In the genomic region with DNA sequence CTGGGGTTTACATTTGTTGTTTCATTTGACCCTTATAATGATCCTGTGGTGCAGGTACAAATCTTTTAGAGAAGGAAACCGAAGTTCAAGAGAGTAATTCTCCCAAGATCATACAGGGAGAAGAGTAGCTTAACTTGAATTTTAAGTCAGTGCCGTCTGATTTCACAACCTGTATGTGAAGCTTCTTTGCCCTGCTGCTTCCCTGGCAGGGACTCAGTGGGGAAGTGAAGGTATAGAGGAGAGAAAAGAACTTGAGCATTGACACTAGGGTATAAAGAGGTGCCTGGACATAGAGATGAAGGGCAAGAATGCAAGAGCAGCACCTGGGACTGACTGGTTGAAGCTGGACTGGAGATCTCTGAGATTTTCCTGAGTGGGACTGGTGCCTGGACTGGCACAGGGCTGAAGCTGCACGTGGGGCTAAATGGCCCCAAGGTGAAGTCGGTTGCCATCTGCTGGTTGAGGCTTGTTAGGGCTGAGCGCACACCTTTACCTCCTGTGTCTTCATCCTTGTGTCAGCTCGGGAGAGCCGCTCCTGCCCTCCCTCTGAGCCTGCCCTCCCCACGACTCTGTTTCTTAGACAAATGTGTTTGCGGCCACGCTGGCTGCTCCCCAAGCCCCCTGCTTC, we compare ENCODE assay signal across 1 cellular context.
TF ChIP-seq lines count a peak whose summit lies in the region.

No MANE protein-coding gene starts in this region.

TF ChIP-seq in HepG2, 621 proteins besides CTCF, POLR2A, EP300 and RAD21 (continued from another document and continues in another):
- TF ChIP-seq, protein P1, sequence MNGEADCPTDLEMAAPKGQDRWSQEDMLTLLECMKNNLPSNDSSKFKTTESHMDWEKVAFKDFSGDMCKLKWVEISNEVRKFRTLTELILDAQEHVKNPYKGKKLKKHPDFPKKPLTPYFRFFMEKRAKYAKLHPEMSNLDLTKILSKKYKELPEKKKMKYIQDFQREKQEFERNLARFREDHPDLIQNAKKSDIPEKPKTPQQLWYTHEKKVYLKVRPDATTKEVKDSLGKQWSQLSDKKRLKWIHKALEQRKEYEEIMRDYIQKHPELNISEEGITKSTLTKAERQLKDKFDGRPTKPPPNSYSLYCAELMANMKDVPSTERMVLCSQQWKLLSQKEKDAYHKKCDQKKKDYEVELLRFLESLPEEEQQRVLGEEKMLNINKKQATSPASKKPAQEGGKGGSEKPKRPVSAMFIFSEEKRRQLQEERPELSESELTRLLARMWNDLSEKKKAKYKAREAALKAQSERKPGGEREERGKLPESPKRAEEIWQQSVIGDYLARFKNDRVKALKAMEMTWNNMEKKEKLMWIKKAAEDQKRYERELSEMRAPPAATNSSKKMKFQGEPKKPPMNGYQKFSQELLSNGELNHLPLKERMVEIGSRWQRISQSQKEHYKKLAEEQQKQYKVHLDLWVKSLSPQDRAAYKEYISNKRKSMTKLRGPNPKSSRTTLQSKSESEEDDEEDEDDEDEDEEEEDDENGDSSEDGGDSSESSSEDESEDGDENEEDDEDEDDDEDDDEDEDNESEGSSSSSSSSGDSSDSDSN (CRISPR knock-in tag; IDR thresholded peaks at IDR 0.05), result no peak
- TF ChIP-seq ZNF468 (CRISPR knock-in tag; IDR thresholded peaks at IDR 0.05) (no peak), ZNF333 (CRISPR knock-in tag; IDR thresholded peaks at IDR 0.05; ENCODE audit: borderline replicate concordance) (no peak), GABPB1 (CRISPR knock-in tag; IDR thresholded peaks at IDR 0.05) (peak; percentile 22; the same call in 1 of the 2 replicates), ZNF451 (CRISPR knock-in tag; IDR thresholded peaks at IDR 0.05) (no peak), ZNF138 (CRISPR knock-in tag; IDR thresholded peaks at IDR 0.05; ENCODE audit: low read depth) (no peak), ZNF33A (CRISPR knock-in tag; IDR thresholded peaks at IDR 0.05; ENCODE audit: borderline replicate concordance) (no peak), ZMYM4 (CRISPR knock-in tag; IDR thresholded peaks at IDR 0.05) (no peak), MAZ (IDR thresholded peaks at IDR 0.05; ENCODE audit: borderline replicate concordance, low read depth, low read length) (no peak), MAZ (CRISPR knock-in tag; IDR thresholded peaks at IDR 0.05; ENCODE audit: low read depth) (no peak), ZNF562 (CRISPR knock-in tag; IDR thresholded peaks at IDR 0.05; ENCODE audit: borderline replicate concordance) (no peak), SOX6 (IDR thresholded peaks at IDR 0.05) (no peak), SOX6 (CRISPR knock-in tag; IDR thresholded peaks at IDR 0.05) (no peak; the same call in 1 of the 2 replicates), ZNF3 (CRISPR knock-in tag; IDR thresholded peaks at IDR 0.05) (no peak), ZNF337 (CRISPR knock-in tag; IDR thresholded peaks at IDR 0.05; ENCODE audit: borderline replicate concordance, low read depth) (no peak), ZNF850 (CRISPR knock-in tag; conservative IDR thresholded peaks at IDR 0.05) (no peak), ZBTB3 (CRISPR knock-in tag; IDR thresholded peaks at IDR 0.05; ENCODE audit: borderline replicate concordance, low read depth) (no peak), NRL (CRISPR knock-in tag; IDR thresholded peaks at IDR 0.05; ENCODE audit: borderline replicate concordance) (peak; percentile 45; the same call in 1 of the 2 replicates), MEIS1 (CRISPR knock-in tag; IDR thresholded peaks at IDR 0.05; ENCODE audit: borderline replicate concordance) (0 out of 2 replicates have a peak, but pooled peaks have one; percentile 36), ZNF264 (CRISPR knock-in tag; IDR thresholded peaks at IDR 0.05) (no peak), NFIB (CRISPR knock-in tag; IDR thresholded peaks at IDR 0.05; ENCODE audit: borderline replicate concordance) (no peak), PHB2 (IDR thresholded peaks at IDR 0.05; ENCODE audit: partially characterized antibody) (no peak), HMG20A (CRISPR knock-in tag; IDR thresholded peaks at IDR 0.05; ENCODE audit: borderline replicate concordance) (no peak), RFXAP (CRISPR knock-in tag; IDR thresholded peaks at IDR 0.05; ENCODE audit: borderline replicate concordance) (no peak), DPF2 (CRISPR knock-in tag; IDR thresholded peaks at IDR 0.05; ENCODE audit: borderline replicate concordance, low read depth) (no peak), ZNF251 (CRISPR knock-in tag; IDR thresholded peaks at IDR 0.05) (no peak), THAP11 (CRISPR knock-in tag; IDR thresholded peaks at IDR 0.05) (no peak), SMC3 (IDR thresholded peaks at IDR 0.05; ENCODE audit: low read length) (peak; percentile 91), RORA (CRISPR knock-in tag; IDR thresholded peaks at IDR 0.05) (no peak), MTA1 (CRISPR knock-in tag; IDR thresholded peaks at IDR 0.05; ENCODE audit: borderline replicate concordance) (no peak), ZNF207 (IDR thresholded peaks at IDR 0.05; ENCODE audit: borderline replicate concordance) (no peak), NFE2L2 (IDR thresholded peaks at IDR 0.05; ENCODE audit: low read length) (no peak), RXRB (CRISPR knock-in tag; IDR thresholded peaks at IDR 0.05; ENCODE audit: borderline replicate concordance) (0 out of 2 replicates have a peak, but pooled peaks have one; percentile 49), RARG (CRISPR knock-in tag; IDR thresholded peaks at IDR 0.05; ENCODE audit: low read depth) (no peak), MXI1 (IDR thresholded peaks at IDR 0.05; ENCODE audit: borderline replicate concordance, low read depth, low read length) (peak; percentile 46; the same call in 1 of the 3 replicates), ZNF354B (CRISPR knock-in tag; IDR thresholded peaks at IDR 0.05) (no peak), ZSCAN12 (CRISPR knock-in tag; IDR thresholded peaks at IDR 0.05) (no peak)
- TF ChIP-seq, protein P2, sequence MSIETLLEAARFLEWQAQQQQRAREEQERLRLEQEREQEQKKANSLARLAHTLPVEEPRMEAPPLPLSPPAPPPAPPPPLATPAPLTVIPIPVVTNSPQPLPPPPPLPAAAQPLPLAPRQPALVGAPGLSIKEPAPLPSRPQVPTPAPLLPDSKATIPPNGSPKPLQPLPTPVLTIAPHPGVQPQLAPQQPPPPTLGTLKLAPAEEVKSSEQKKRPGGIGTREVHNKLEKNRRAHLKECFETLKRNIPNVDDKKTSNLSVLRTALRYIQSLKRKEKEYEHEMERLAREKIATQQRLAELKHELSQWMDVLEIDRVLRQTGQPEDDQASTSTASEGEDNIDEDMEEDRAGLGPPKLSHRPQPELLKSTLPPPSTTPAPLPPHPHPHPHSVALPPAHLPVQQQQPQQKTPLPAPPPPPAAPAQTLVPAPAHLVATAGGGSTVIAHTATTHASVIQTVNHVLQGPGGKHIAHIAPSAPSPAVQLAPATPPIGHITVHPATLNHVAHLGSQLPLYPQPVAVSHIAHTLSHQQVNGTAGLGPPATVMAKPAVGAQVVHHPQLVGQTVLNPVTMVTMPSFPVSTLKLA (IDR thresholded peaks at IDR 0.05), result 0 out of 2 replicates have a peak, but pooled peaks have one; percentile 19
- TF ChIP-seq, protein P3, sequence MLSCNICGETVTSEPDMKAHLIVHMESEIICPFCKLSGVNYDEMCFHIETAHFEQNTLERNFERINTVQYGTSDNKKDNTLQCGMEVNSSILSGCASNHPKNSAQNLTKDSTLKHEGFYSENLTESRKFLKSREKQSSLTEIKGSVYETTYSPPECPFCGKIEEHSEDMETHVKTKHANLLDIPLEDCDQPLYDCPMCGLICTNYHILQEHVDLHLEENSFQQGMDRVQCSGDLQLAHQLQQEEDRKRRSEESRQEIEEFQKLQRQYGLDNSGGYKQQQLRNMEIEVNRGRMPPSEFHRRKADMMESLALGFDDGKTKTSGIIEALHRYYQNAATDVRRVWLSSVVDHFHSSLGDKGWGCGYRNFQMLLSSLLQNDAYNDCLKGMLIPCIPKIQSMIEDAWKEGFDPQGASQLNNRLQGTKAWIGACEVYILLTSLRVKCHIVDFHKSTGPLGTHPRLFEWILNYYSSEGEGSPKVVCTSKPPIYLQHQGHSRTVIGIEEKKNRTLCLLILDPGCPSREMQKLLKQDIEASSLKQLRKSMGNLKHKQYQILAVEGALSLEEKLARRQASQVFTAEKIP (CRISPR knock-in tag; IDR thresholded peaks at IDR 0.05; ENCODE audit: borderline replicate concordance), result no peak
- TF ChIP-seq, protein P4, sequence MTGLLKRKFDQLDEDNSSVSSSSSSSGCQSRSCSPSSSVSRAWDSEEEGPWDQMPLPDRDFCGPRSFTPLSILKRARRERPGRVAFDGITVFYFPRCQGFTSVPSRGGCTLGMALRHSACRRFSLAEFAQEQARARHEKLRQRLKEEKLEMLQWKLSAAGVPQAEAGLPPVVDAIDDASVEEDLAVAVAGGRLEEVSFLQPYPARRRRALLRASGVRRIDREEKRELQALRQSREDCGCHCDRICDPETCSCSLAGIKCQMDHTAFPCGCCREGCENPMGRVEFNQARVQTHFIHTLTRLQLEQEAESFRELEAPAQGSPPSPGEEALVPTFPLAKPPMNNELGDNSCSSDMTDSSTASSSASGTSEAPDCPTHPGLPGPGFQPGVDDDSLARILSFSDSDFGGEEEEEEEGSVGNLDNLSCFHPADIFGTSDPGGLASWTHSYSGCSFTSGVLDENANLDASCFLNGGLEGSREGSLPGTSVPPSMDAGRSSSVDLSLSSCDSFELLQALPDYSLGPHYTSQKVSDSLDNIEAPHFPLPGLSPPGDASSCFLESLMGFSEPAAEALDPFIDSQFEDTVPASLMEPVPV (CRISPR knock-in tag; IDR thresholded peaks at IDR 0.05), result no peak
- TF ChIP-seq, protein P5, sequence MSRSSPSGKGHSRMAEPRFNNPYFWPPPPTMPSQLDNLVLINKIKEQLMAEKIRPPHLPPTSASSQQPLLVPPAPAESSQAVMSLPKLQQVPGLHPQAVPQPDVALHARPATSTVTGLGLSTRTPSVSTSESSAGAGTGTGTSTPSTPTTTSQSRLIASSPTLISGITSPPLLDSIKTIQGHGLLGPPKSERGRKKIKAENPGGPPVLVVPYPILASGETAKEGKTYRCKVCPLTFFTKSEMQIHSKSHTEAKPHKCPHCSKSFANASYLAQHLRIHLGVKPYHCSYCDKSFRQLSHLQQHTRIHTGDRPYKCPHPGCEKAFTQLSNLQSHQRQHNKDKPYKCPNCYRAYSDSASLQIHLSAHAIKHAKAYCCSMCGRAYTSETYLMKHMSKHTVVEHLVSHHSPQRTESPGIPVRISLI (CRISPR knock-in tag; IDR thresholded peaks at IDR 0.05; ENCODE audit: borderline replicate concordance), result no peak
- TF ChIP-seq, protein P6, sequence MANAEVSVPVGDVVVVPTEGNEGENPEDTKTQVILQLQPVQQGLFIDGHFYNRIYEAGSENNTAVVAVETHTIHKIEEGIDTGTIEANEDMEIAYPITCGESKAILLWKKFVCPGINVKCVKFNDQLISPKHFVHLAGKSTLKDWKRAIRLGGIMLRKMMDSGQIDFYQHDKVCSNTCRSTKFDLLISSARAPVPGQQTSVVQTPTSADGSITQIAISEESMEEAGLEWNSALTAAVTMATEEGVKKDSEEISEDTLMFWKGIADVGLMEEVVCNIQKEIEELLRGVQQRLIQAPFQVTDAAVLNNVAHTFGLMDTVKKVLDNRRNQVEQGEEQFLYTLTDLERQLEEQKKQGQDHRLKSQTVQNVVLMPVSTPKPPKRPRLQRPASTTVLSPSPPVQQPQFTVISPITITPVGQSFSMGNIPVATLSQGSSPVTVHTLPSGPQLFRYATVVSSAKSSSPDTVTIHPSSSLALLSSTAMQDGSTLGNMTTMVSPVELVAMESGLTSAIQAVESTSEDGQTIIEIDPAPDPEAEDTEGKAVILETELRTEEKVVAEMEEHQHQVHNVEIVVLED (CRISPR knock-in tag; IDR thresholded peaks at IDR 0.05; ENCODE audit: borderline replicate concordance), result no peak
- TF ChIP-seq, protein P7, sequence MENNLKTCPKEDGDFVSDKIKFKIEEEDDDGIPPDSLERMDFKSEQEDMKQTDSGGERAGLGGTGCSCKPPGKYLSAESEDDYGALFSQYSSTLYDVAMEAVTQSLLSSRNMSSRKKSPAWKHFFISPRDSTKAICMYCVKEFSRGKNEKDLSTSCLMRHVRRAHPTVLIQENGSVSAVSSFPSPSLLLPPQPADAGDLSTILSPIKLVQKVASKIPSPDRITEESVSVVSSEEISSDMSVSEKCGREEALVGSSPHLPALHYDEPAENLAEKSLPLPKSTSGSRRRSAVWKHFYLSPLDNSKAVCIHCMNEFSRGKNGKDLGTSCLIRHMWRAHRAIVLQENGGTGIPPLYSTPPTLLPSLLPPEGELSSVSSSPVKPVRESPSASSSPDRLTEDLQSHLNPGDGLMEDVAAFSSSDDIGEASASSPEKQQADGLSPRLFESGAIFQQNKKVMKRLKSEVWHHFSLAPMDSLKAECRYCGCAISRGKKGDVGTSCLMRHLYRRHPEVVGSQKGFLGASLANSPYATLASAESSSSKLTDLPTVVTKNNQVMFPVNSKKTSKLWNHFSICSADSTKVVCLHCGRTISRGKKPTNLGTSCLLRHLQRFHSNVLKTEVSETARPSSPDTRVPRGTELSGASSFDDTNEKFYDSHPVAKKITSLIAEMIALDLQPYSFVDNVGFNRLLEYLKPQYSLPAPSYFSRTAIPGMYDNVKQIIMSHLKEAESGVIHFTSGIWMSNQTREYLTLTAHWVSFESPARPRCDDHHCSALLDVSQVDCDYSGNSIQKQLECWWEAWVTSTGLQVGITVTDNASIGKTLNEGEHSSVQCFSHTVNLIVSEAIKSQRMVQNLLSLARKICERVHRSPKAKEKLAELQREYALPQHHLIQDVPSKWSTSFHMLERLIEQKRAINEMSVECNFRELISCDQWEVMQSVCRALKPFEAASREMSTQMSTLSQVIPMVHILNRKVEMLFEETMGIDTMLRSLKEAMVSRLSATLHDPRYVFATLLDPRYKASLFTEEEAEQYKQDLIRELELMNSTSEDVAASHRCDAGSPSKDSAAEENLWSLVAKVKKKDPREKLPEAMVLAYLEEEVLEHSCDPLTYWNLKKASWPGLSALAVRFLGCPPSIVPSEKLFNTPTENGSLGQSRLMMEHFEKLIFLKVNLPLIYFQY (CRISPR knock-in tag; IDR thresholded peaks at IDR 0.05; ENCODE audit: borderline replicate concordance), result no peak
- TF ChIP-seq, protein P8, sequence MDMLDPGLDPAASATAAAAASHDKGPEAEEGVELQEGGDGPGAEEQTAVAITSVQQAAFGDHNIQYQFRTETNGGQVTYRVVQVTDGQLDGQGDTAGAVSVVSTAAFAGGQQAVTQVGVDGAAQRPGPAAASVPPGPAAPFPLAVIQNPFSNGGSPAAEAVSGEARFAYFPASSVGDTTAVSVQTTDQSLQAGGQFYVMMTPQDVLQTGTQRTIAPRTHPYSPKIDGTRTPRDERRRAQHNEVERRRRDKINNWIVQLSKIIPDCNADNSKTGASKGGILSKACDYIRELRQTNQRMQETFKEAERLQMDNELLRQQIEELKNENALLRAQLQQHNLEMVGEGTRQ (IDR thresholded peaks at IDR 0.05; ENCODE audit: low read depth, low read length), result peak; percentile 53; the same call in 1 of the 2 replicates
- TF ChIP-seq, protein P8 (CRISPR knock-in tag; IDR thresholded peaks at IDR 0.05; ENCODE audit: borderline replicate concordance), result no peak
- TF ChIP-seq, protein P9, sequence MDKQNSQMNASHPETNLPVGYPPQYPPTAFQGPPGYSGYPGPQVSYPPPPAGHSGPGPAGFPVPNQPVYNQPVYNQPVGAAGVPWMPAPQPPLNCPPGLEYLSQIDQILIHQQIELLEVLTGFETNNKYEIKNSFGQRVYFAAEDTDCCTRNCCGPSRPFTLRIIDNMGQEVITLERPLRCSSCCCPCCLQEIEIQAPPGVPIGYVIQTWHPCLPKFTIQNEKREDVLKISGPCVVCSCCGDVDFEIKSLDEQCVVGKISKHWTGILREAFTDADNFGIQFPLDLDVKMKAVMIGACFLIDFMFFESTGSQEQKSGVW (CRISPR knock-in tag; IDR thresholded peaks at IDR 0.05; ENCODE audit: borderline replicate concordance), result no peak
